In genomic region chr7:88111842-88112385, GRCh38 we compare ENCODE assay signal across 25 cellular contexts.
"Had no signal": no experiment of that assay in that cellular context is flagged by ENCODE, and none has a peak within 500 bp of the region (broad histone marks: within the 10 kb centered on the region; RNA-seq: fewer than 3 reads in every experiment).

No MANE protein-coding gene starts in this region.

- H3K4me1 ChIP-seq: lower lobe of right lung, upper lobe of left lung had no signal

- DNase-seq: activated CD4-positive, alpha-beta memory T cell treated with anti-CD3 and anti-CD28 coated beads, Interleukin-2, amount 10 ng/mL, durations not matched to agents 7 days and 5 days; activated CD4-positive, alpha-beta T cell treated with anti-CD3 and anti-CD28 coated beads, Interleukin-2, amount 10 ng/mL, durations not matched to agents 7 days and 5 days; activated CD4-positive, CD25-positive, alpha-beta regulatory T cell treated with anti-CD3 and anti-CD28 coated beads, Interleukin-2, amount 50 U/mL, for 72 hours; activated CD8-positive, alpha-beta memory T cell treated with anti-CD3 and anti-CD28 coated beads, Interleukin-2, amount 50 U/mL, for 48 hours; activated gamma-delta T cell; activated naive CD4-positive, alpha-beta T cell treated with anti-CD3 and anti-CD28 coated beads, Interleukin-2, amount 10 ng/mL, durations not matched to agents 7 days and 5 days; activated naive CD8-positive, alpha-beta T cell treated with anti-CD3 and anti-CD28 coated beads, Interleukin-2, amount 10 ng/mL, durations not matched to agents 7 days and 5 days; activated T-cell treated with anti-CD3 and anti-CD28 coated beads, Interleukin-2, amount 50 U/mL, for 24 hours; amniotic stem cell; cortex of kidney; effector memory CD8-positive, alpha-beta T cell; glutamatergic neuron; islet precursor cell; lower lobe of right lung; stimulated activated CD4-positive, alpha-beta T cell treated with anti-CD3 and anti-CD28 coated beads, Interleukin-1b, Interleukin-23, amount 100 ng/mL, for 48 hours; stimulated activated CD4-positive, alpha-beta T cell treated with anti-CD3 and anti-CD28 coated beads, Interleukin-4, amount 100 ng/mL, for 4 hours; stimulated activated CD8-positive, alpha-beta memory T cell treated with anti-CD3 and anti-CD28 coated beads, Interleukin-4, amount 100 ng/mL, for 48 hours; stimulated activated naive CD8-positive, alpha-beta T cell treated with anti-CD3 and anti-CD28 coated beads, Interleukin-15, amount 100 ng/mL, for 72 hours; substantia nigra; upper lobe of left lung had no signal

- H3K27me3 ChIP-seq: neutrophil, upper lobe of left lung had no signal

- H3K36me3 ChIP-seq: lower lobe of right lung, neutrophil, upper lobe of left lung had no signal

- H3K9me3 ChIP-seq: lower lobe of right lung, neutrophil, upper lobe of left lung had no signal

- H3K27ac ChIP-seq: lower lobe of right lung, neutrophil, upper lobe of left lung had no signal

- H3K4me3 ChIP-seq: lower lobe of right lung, upper lobe of left lung had no signal

- ATAC-seq: esophagus mucosa; lower lobe of right lung; natural killer cell treated with Interleukin-12 subunit alpha and Interleukin-12 subunit beta and Interleukin-15 and Interleukin-18, amount 100 ng/mL, for 72 hours; sciatic nerve; stimulated activated memory B cell treated with anti-CD40 and anti-IgM and Interleukin-4, amounts not matched to agents 10 μg/mL and 1 μg/mL and 100 μg/mL, for 72 hours; stimulated activated naive CD8-positive, alpha-beta T cell treated with anti-CD3 and anti-CD28 coated beads, Interleukin-15, amount 100 ng/mL, for 72 hours had no signal
